14 cellular contexts compared by ENCODE assay signal in genomic region chr11:68282861-68283230, GRCh38. TPM values are rescaled to one million over a fixed set of nuclear protein-coding genes. Genes with fewer than 3 reads are reported as not detected.
DNase-seq lines count a peak whose midpoint lies in the region; ATAC-seq and TF ChIP-seq lines count a peak whose summit lies in the region.
"Had no signal": no experiment of that assay in that cellular context is flagged by ENCODE, and none has a peak within 500 bp of the region (broad histone marks: within the 10 kb centered on the region; RNA-seq: fewer than 3 reads in every experiment).

No MANE protein-coding gene starts in this region.

- no peaks in the 10 kb centered on the region for H3K9me3 ChIP-seq in CD8-positive, alpha-beta T cell (ENCODE audit: low read length)
- H3K9me3 ChIP-seq in gastroesophageal sphincter, result no peaks in the 10 kb centered on the region
- H3K9me3 ChIP-seq: ovary, transverse colon had no signal

- POLR2A ChIA-PET in CD8-positive, alpha-beta T cell (lab: Charles Lee), result interaction anchor here (2.0 kb wide), 1 partner anchor 11 kb away, joined by 5 read pairs; the partner anchor contains the start of gene C11orf24
- POLR2A ChIA-PET in activated CD8-positive, alpha-beta T cell treated with anti-CD3 and anti-CD28 coated beads, Interleukin-2, amount 10 ng/mL, durations not matched to agents 7 days and 5 days (lab: Charles Lee), result interaction anchor here (1.0 kb wide), 1 partner anchor 11 kb away, joined by 3 read pairs; the partner anchor contains the start of gene C11orf24

- TF ChIP-seq CTCF in CD8-positive, alpha-beta T cell (IDR thresholded peaks at IDR 0.05), result no peak
- TF ChIP-seq CTCF in natural killer cell (IDR thresholded peaks at IDR 0.05) (no peak), gastroesophageal sphincter (IDR thresholded peaks at IDR 0.05) (no peak)

- intact Hi-C loops in CD8-positive, alpha-beta T cell (cut with DNase I, micrococcal nuclease), result loop anchor here in 1 of 2 experiments (1.0 kb wide), 1 partner anchor 11 kb away; no protein-coding TSS in a partner anchor
- intact Hi-C loops in natural killer cell (cut with micrococcal nuclease), result no loop called here

- DNase-seq in T-helper 1 cell (no peak), natural killer cell (no peak), SIG-M5 treated with dmso at 0.1 percent for 504 hours (lab: John Stamatoyannopoulos, UW; ENCODE audit: unreplicated experiment) (no peak), Ammon's horn (ENCODE audit: low spot score) (no peak)
- no peak for DNase-seq in CD8-positive, alpha-beta T cell
- DNase-seq in activated CD8-positive, alpha-beta T cell treated with anti-CD3 and anti-CD28 coated beads, Interleukin-2, amount 10 ng/mL, durations not matched to agents 7 days and 5 days, result no peak
- DNase-seq: 8988T, amygdala, NCI-H774, ovary, transverse colon had no signal

- CTCF ChIA-PET in CD8-positive, alpha-beta T cell (lab: Charles Lee), result interaction anchor here (1.0 to 1.8 kb wide), 2 partner anchors 14 to 25 kb away, joined by 3 to 9 read pairs; no protein-coding TSS in a partner anchor
- CTCF ChIA-PET in activated CD8-positive, alpha-beta T cell treated with anti-CD3 and anti-CD28 coated beads, Interleukin-2, amount 10 ng/mL, durations not matched to agents 7 days and 5 days (lab: Charles Lee), result interaction anchor here (0.8 to 1.1 kb wide), 5 partner anchors 11 to 25 kb away, joined by 3 to 6 read pairs (median 4); partner anchors contain the start of gene C11orf24

- no peak overlapping the region for H3K27ac ChIP-seq in CD8-positive, alpha-beta T cell (ENCODE audit: low read depth, low read length)
- no peak overlapping the region for H3K27ac ChIP-seq in gastroesophageal sphincter
- H3K27ac ChIP-seq: ovary, transverse colon had no signal

- H3K4me3 Mint-ChIP-seq in T-helper 1 cell treated with Interleukin-12 subunit alpha and Interleukin-12 subunit beta and Interleukin-4 antibody, amounts not matched to agents 30 μg/mL and 1 μg/mL, for 36 hours, result peak overlapping the region; percentile 64
- H3K4me3 Mint-ChIP-seq in CD8-positive, alpha-beta T cell, result peak overlapping the region; percentile 70
- H3K4me3 Mint-ChIP-seq in activated CD8-positive, alpha-beta T cell treated with anti-CD3 and anti-CD28 coated beads, Interleukin-2, amount 10 ng/mL, durations not matched to agents 7 days and 5 days, result peak overlapping the region; percentile 70
- peak overlapping the region; percentile 85 for H3K4me3 Mint-ChIP-seq in natural killer cell

- peak overlapping the region; percentile 78 for H3K27ac Mint-ChIP-seq in T-helper 1 cell treated with Interleukin-12 subunit alpha and Interleukin-12 subunit beta and Interleukin-4 antibody, amounts not matched to agents 30 μg/mL and 1 μg/mL, for 36 hours
- no peak overlapping the region for H3K27ac Mint-ChIP-seq in CD8-positive, alpha-beta T cell
- H3K27ac Mint-ChIP-seq in activated CD8-positive, alpha-beta T cell treated with anti-CD3 and anti-CD28 coated beads, Interleukin-2, amount 10 ng/mL, durations not matched to agents 7 days and 5 days, result peak overlapping the region; percentile 93
- peak overlapping the region; percentile 78 to 89 for H3K27ac Mint-ChIP-seq in natural killer cell

- H3K4me1 ChIP-seq in CD8-positive, alpha-beta T cell (ENCODE audit: insufficient read depth, low read length), result peaks cover 16% of the 10 kb centered on the region
- no peaks in the 10 kb centered on the region for H3K4me1 ChIP-seq in gastroesophageal sphincter
- H3K4me1 ChIP-seq: transverse colon had no signal

- H3K27me3 ChIP-seq in CD8-positive, alpha-beta T cell (ENCODE audit: insufficient read depth, low read length), result no peaks in the 10 kb centered on the region
- no peaks in the 10 kb centered on the region for H3K27me3 ChIP-seq in gastroesophageal sphincter
- H3K27me3 ChIP-seq: ovary, transverse colon had no signal

- 94 to 100% methylated on average over 5 to 7 of the region's 14 CpGs for WGBS in gastroesophageal sphincter (ENCODE audit: low coverage in 1 of 2), 2 donors

- ATAC-seq in CD8-positive, alpha-beta T cell, result no peak
- ATAC-seq in activated CD8-positive, alpha-beta T cell treated with anti-CD3 and anti-CD28 coated beads, Interleukin-2, amount 10 ng/mL, durations not matched to agents 7 days and 5 days, result no peak
- ATAC-seq in natural killer cell, result no peak
- ATAC-seq in gastroesophageal sphincter, result no peak
- ATAC-seq: HepG2 had no signal

- peaks cover 10% of the 10 kb centered on the region for H3K9me3 Mint-ChIP-seq in T-helper 1 cell treated with Interleukin-12 subunit alpha and Interleukin-12 subunit beta and Interleukin-4 antibody, amounts not matched to agents 30 μg/mL and 1 μg/mL, for 36 hours
- no peaks in the 10 kb centered on the region for H3K9me3 Mint-ChIP-seq in CD8-positive, alpha-beta T cell
- no peaks in the 10 kb centered on the region for H3K9me3 Mint-ChIP-seq in activated CD8-positive, alpha-beta T cell treated with anti-CD3 and anti-CD28 coated beads, Interleukin-2, amount 10 ng/mL, durations not matched to agents 7 days and 5 days (ENCODE audit: insufficient read depth)
- H3K9me3 Mint-ChIP-seq in natural killer cell, result no peaks in the 10 kb centered on the region

- H3K27me3 Mint-ChIP-seq in T-helper 1 cell treated with Interleukin-12 subunit alpha and Interleukin-12 subunit beta and Interleukin-4 antibody, amounts not matched to agents 30 μg/mL and 1 μg/mL, for 36 hours (ENCODE audit: low read depth), result no peaks in the 10 kb centered on the region
- H3K27me3 Mint-ChIP-seq in CD8-positive, alpha-beta T cell (ENCODE audit: low read depth), result peaks cover 3% of the 10 kb centered on the region
- H3K27me3 Mint-ChIP-seq in activated CD8-positive, alpha-beta T cell treated with anti-CD3 and anti-CD28 coated beads, Interleukin-2, amount 10 ng/mL, durations not matched to agents 7 days and 5 days (ENCODE audit: low read depth), result peaks cover 3% of the 10 kb centered on the region
- no peaks in the 10 kb centered on the region for H3K27me3 Mint-ChIP-seq in natural killer cell (ENCODE audit: low read depth in 2 of 2)

- H3K4me1 Mint-ChIP-seq in T-helper 1 cell treated with Interleukin-12 subunit alpha and Interleukin-12 subunit beta and Interleukin-4 antibody, amounts not matched to agents 30 μg/mL and 1 μg/mL, for 36 hours (ENCODE audit: low read depth), result peaks cover 24% of the 10 kb centered on the region
- H3K4me1 Mint-ChIP-seq in CD8-positive, alpha-beta T cell (ENCODE audit: low read depth), result peaks cover 17% of the 10 kb centered on the region
- H3K4me1 Mint-ChIP-seq in activated CD8-positive, alpha-beta T cell treated with anti-CD3 and anti-CD28 coated beads, Interleukin-2, amount 10 ng/mL, durations not matched to agents 7 days and 5 days (ENCODE audit: low read depth), result peaks cover 34% of the 10 kb centered on the region
- H3K4me1 Mint-ChIP-seq in natural killer cell, result peaks cover 19 to 20% of the 10 kb centered on the region in 2 donors

- no peaks in the 10 kb centered on the region for H3K36me3 ChIP-seq in CD8-positive, alpha-beta T cell (ENCODE audit: insufficient read depth, low read length)
- no peaks in the 10 kb centered on the region for H3K36me3 ChIP-seq in gastroesophageal sphincter
- H3K36me3 ChIP-seq: ovary, transverse colon had no signal

- H3K36me3 Mint-ChIP-seq in T-helper 1 cell treated with Interleukin-12 subunit alpha and Interleukin-12 subunit beta and Interleukin-4 antibody, amounts not matched to agents 30 μg/mL and 1 μg/mL, for 36 hours (ENCODE audit: low read depth), result peaks cover 7% of the 10 kb centered on the region
- no peaks in the 10 kb centered on the region for H3K36me3 Mint-ChIP-seq in CD8-positive, alpha-beta T cell
- H3K36me3 Mint-ChIP-seq in activated CD8-positive, alpha-beta T cell treated with anti-CD3 and anti-CD28 coated beads, Interleukin-2, amount 10 ng/mL, durations not matched to agents 7 days and 5 days (ENCODE audit: low read depth), result peaks cover 7% of the 10 kb centered on the region
- no peaks in the 10 kb centered on the region for H3K36me3 Mint-ChIP-seq in natural killer cell

- peak overlapping the region; percentile 7 for H3K4me3 ChIP-seq in CD8-positive, alpha-beta T cell (ENCODE audit: low read depth, low read length)
- H3K4me3 ChIP-seq in gastroesophageal sphincter, result no peak overlapping the region
- H3K4me3 ChIP-seq: ovary, transverse colon had no signal

- TF ChIP-seq POLR2A in gastroesophageal sphincter (IDR thresholded peaks at IDR 0.05), result no peak

- no peak for TF ChIP-seq EP300 in gastroesophageal sphincter (IDR thresholded peaks at IDR 0.05)

RNA-seq across cellular contexts. Expression of gene C11orf24, which starts 11.1 kb away (rescaled TPM):
- 1 to 10 TPM; 6.5 to 8.2 TPM for total RNA-seq in CD8-positive, alpha-beta T cell
- total RNA-seq in activated CD8-positive, alpha-beta T cell treated with anti-CD3 and anti-CD28 coated beads, Interleukin-2, amount 10 ng/mL, durations not matched to agents 7 days and 5 days, result 10 to 100 TPM; 29.2 to 30.0 TPM
- total RNA-seq in natural killer cell (10 to 100 TPM; 15.6 to 26.1 (median 17.7) TPM), gastroesophageal sphincter (10 to 100 TPM; 15.1 to 48.7 (median 26.0) TPM)

RNA-seq across cellular contexts. Expression of gene LRP5, which starts 29.5 kb away (rescaled TPM):
- 1 to 10 TPM; 1.1 to 1.5 TPM for total RNA-seq in CD8-positive, alpha-beta T cell
- total RNA-seq in activated CD8-positive, alpha-beta T cell treated with anti-CD3 and anti-CD28 coated beads, Interleukin-2, amount 10 ng/mL, durations not matched to agents 7 days and 5 days, result 10 to 100 TPM; 37.1 to 46.3 TPM
- total RNA-seq in natural killer cell (1 to 10 TPM in 1 of 3 donors, under 1 TPM in 2; 0.36 to 1.3 (median 0.89) TPM), gastroesophageal sphincter (10 to 100 TPM; 32.6 to 68.9 (median 42.5) TPM)

Comparison
In these comparisons a context has a peak if more than half of its experiments do, and no peak if none do; other contexts are left out.
1. RNA of gene LRP5, which starts 29.5 kb away (total RNA-seq): 37.1 to 46.3 TPM in activated CD8-positive, alpha-beta T cell treated with anti-CD3 and anti-CD28 coated beads, Interleukin-2, amount 10 ng/mL, durations not matched to agents 7 days and 5 days and 32.6 to 68.9 TPM in gastroesophageal sphincter; 1.1 to 1.5 TPM in CD8-positive, alpha-beta T cell and 0.36 to 1.3 TPM in natural killer cell; every median in the first group is over 10 times any median in the second.
2. Peak in every context shown above with its lines, with median percentiles within 50 percentile points of each other: H3K4me3 Mint-ChIP-seq.